1 cellular context compared by ENCODE assay signal in the genomic region with DNA sequence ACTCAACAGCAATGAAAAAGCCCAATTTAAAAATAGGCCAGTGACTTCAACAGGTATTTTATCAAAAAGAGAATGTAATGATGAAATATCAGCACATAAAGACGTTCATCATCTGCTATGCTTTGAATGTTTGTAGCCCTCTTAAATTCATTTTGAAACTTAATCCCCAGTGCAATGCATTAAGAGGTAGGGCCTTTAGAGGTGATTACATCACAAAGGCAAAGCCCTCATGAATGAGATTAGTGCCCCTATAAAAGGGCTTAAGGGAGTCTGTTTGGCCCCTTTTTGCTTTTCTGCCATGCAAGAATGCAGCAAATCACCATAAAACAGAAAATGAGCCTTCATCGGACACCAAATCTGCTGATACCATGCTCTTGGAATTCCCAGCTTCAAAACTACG.
TF ChIP-seq lines count a peak whose summit lies in the region.

No MANE protein-coding gene starts in this region.

TF ChIP-seq in GM23338, 12 proteins besides CTCF, POLR2A, EP300 and RAD21 (continued from another document):
- TF ChIP-seq, protein P1, sequence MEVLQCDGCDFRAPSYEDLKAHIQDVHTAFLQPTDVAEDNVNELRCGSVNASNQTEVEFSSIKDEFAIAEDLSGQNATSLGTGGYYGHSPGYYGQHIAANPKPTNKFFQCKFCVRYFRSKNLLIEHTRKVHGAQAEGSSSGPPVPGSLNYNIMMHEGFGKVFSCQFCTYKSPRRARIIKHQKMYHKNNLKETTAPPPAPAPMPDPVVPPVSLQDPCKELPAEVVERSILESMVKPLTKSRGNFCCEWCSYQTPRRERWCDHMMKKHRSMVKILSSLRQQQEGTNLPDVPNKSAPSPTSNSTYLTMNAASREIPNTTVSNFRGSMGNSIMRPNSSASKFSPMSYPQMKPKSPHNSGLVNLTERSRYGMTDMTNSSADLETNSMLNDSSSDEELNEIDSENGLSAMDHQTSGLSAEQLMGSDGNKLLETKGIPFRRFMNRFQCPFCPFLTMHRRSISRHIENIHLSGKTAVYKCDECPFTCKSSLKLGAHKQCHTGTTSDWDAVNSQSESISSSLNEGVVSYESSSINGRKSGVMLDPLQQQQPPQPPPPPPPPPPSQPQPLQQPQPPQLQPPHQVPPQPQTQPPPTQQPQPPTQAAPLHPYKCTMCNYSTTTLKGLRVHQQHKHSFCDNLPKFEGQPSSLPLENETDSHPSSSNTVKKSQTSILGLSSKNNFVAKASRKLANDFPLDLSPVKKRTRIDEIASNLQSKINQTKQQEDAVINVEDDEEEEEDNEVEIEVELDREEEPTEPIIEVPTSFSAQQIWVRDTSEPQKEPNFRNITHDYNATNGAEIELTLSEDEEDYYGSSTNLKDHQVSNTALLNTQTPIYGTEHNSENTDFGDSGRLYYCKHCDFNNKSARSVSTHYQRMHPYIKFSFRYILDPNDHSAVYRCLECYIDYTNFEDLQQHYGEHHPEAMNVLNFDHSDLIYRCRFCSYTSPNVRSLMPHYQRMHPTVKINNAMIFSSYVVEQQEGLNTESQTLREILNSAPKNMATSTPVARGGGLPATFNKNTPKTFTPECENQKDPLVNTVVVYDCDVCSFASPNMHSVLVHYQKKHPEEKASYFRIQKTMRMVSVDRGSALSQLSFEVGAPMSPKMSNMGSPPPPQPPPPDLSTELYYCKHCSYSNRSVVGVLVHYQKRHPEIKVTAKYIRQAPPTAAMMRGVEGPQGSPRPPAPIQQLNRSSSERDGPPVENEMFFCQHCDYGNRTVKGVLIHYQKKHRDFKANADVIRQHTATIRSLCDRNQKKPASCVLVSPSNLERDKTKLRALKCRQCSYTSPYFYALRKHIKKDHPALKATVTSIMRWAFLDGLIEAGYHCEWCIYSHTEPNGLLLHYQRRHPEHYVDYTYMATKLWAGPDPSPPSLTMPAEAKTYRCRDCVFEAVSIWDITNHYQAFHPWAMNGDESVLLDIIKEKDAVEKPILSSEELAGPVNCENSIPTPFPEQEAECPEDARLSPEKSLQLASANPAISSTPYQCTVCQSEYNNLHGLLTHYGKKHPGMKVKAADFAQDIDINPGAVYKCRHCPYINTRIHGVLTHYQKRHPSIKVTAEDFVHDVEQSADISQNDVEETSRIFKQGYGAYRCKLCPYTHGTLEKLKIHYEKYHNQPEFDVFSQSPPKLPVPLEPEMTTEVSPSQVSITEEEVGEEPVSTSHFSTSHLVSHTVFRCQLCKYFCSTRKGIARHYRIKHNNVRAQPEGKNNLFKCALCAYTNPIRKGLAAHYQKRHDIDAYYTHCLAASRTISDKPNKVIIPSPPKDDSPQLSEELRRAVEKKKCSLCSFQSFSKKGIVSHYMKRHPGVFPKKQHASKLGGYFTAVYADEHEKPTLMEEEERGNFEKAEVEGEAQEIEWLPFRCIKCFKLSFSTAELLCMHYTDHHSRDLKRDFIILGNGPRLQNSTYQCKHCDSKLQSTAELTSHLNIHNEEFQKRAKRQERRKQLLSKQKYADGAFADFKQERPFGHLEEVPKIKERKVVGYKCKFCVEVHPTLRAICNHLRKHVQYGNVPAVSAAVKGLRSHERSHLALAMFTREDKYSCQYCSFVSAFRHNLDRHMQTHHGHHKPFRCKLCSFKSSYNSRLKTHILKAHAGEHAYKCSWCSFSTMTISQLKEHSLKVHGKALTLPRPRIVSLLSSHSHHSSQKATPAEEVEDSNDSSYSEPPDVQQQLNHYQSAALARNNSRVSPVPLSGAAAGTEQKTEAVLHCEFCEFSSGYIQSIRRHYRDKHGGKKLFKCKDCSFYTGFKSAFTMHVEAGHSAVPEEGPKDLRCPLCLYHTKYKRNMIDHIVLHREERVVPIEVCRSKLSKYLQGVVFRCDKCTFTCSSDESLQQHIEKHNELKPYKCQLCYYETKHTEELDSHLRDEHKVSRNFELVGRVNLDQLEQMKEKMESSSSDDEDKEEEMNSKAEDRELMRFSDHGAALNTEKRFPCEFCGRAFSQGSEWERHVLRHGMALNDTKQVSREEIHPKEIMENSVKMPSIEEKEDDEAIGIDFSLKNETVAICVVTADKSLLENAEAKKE (CRISPR knock-in tag; IDR thresholded peaks at IDR 0.05), result no peak
